ENCODE assay signal across 8 cellular contexts in the genomic region with DNA sequence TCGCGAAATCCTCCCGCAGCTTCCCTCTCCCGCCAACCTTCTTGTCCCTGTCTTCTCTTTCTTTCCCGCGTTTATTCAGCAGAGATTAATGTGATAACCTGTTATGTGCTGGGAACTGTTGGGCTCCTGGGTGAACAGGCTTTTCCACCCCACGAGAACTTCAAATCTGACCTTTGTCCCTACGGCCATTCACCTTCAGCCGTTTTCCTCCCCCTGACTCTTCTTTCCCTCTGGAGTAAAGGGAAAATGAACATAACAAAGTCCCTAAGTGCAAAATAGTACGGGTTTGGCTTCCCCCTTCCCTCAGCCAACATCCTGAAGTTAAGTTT. TPM values are rescaled to one million over a fixed set of nuclear protein-coding genes. Genes with fewer than 3 reads are reported as not detected.
DNase-seq lines count a peak whose midpoint lies in the region; ATAC-seq and TF ChIP-seq lines count a peak whose summit lies in the region.

No MANE protein-coding gene starts in this region.

- H3K27ac Mint-ChIP-seq in CD8-positive, alpha-beta memory T cell = peak overlapping the region; percentile 74 to 97 (median 92)
- H3K27ac Mint-ChIP-seq in activated CD8-positive, alpha-beta T cell treated with anti-CD3 and anti-CD28 coated beads for 36 hours = peak overlapping the region; percentile 89

- H3K9me3 ChIP-seq in CD8-positive, alpha-beta memory T cell (ENCODE audit: low read length) = no peaks in the 10 kb centered on the region
- H3K9me3 ChIP-seq in HAP-1 (no peaks in the 10 kb centered on the region), right cardiac atrium (ENCODE audit: control insufficient read depth, low read length) (no peaks in the 10 kb centered on the region), skeletal muscle tissue (ENCODE audit: control insufficient read depth in 3 of 3, low read length in 3 of 3) (no peaks in the 10 kb centered on the region)

- 2% methylated on average over 10 of the region's 10 CpGs for WGBS in right cardiac atrium

- peak; percentile 4 for TF ChIP-seq CTCF in activated CD8-positive, alpha-beta T cell treated with anti-CD3 and anti-CD28 coated beads for 36 hours (IDR thresholded peaks at IDR 0.05)
- TF ChIP-seq CTCF in GM20000 (IDR thresholded peaks at IDR 0.05; ENCODE audit: extremely low read depth, missing control alignments) = no peak

- in situ Hi-C loops in HAP-1 (cut with MboI; ENCODE audit: low sequenced_read_pairs) = no loop called here

- peak overlapping the region; percentile 84 to 92 (median 86) for H3K4me3 Mint-ChIP-seq in CD8-positive, alpha-beta memory T cell
- peak overlapping the region; percentile 80 for H3K4me3 Mint-ChIP-seq in activated CD8-positive, alpha-beta T cell treated with anti-CD3 and anti-CD28 coated beads for 36 hours

- POLR2A ChIA-PET in CD8-positive, alpha-beta memory T cell (lab: Charles Lee) = interaction anchor here (0.9 to 1.5 kb wide), 3 partner anchors 12 to 66 kb away, joined by 3 to 8 read pairs (median 5); no protein-coding TSS in a partner anchor
- POLR2A ChIA-PET in activated CD8-positive, alpha-beta T cell treated with anti-CD3 and anti-CD28 coated beads for 36 hours (lab: Charles Lee) = interaction anchor here (1.0 to 1.5 kb wide), 10 partner anchors 9 to 303 kb away, joined by 3 to 8 read pairs (median 4); partner anchors contain the start of gene KPNA2

- peaks cover 0 to 6% (median 0%) of the 10 kb centered on the region in 5 donors for H3K9me3 Mint-ChIP-seq in CD8-positive, alpha-beta memory T cell
- no peaks in the 10 kb centered on the region for H3K9me3 Mint-ChIP-seq in activated CD8-positive, alpha-beta T cell treated with anti-CD3 and anti-CD28 coated beads for 36 hours

- no peaks in the 10 kb centered on the region for H3K36me3 ChIP-seq in CD8-positive, alpha-beta memory T cell (ENCODE audit: insufficient read depth, low read length)
- H3K36me3 ChIP-seq in HAP-1 (replicated peaks) (no peaks in the 10 kb centered on the region), skeletal muscle tissue (ENCODE audit: control insufficient read depth in 3 of 3, insufficient read depth in 3 of 3, low read length in 3 of 3) (no peaks in the 10 kb centered on the region)

- H3K9ac ChIP-seq in skeletal muscle tissue (ENCODE audit: low read depth in 1 of 3, low read length in 3 of 3) = peak overlapping the region; percentile 81 to 90 (median 85)

- peak overlapping the region; percentile 57 for H3K27ac ChIP-seq in CD8-positive, alpha-beta memory T cell (ENCODE audit: low read depth, low read length)
- H3K27ac ChIP-seq in right cardiac atrium (ENCODE audit: low read length) = peak overlapping the region; percentile 65
- peak overlapping the region; percentile 83 for H3K27ac ChIP-seq in skeletal muscle tissue (ENCODE audit: low read depth, low read length)

- peak overlapping the region; percentile 61 for H3K4me3 ChIP-seq in CD8-positive, alpha-beta memory T cell (ENCODE audit: low read length)
- H3K4me3 ChIP-seq in HAP-1 (peak overlapping the region; percentile 34), right cardiac atrium (ENCODE audit: low read length) (peak overlapping the region; percentile 57), skeletal muscle tissue (ENCODE audit: low read length in 3 of 3) (peak overlapping the region; percentile 68 to 91 (median 82))

- no peak for DNase-seq in CD8-positive, alpha-beta memory T cell
- DNase-seq in HAP-1 (ENCODE audit: low spot score in 2 of 2) (no peak), right cardiac atrium (no peak), GM20000 (ENCODE audit: low spot score) (no peak), OCI-M2 (lab: John Stamatoyannopoulos, UW; ENCODE audit: unreplicated experiment) (no peak), AG20443 (ENCODE audit: low spot score) (no peak)
- DNase-seq in activated CD8-positive, alpha-beta T cell treated with anti-CD3 and anti-CD28 coated beads for 36 hours = no peak

- H3K27me3 ChIP-seq in CD8-positive, alpha-beta memory T cell (ENCODE audit: insufficient read depth, low read length, poor library complexity, severe bottlenecking) = no peaks in the 10 kb centered on the region
- H3K27me3 ChIP-seq in HAP-1 (ENCODE audit: low read depth) = no peaks in the 10 kb centered on the region
- no peaks in the 10 kb centered on the region for H3K27me3 ChIP-seq in right cardiac atrium (ENCODE audit: control insufficient read depth, insufficient read depth)
- no peaks in the 10 kb centered on the region for H3K27me3 ChIP-seq in skeletal muscle tissue (ENCODE audit: control insufficient read depth in 3 of 3, insufficient read depth in 3 of 3, low read length in 3 of 3)

- peaks cover 9% of the 10 kb centered on the region for H3K4me1 ChIP-seq in CD8-positive, alpha-beta memory T cell (ENCODE audit: insufficient read depth, low read length)
- H3K4me1 ChIP-seq in HAP-1 (peaks cover 13% of the 10 kb centered on the region), right cardiac atrium (ENCODE audit: control insufficient read depth, insufficient read depth, low read length) (no peaks in the 10 kb centered on the region), skeletal muscle tissue (ENCODE audit: control insufficient read depth in 3 of 3, insufficient read depth in 3 of 3, low read length in 3 of 3) (peaks cover 4 to 7% (median 4%) of the 10 kb centered on the region in 3 donors)

- H3K27me3 Mint-ChIP-seq in CD8-positive, alpha-beta memory T cell = peaks cover 0 to 7% of the 10 kb centered on the region in 2 donors
- no peaks in the 10 kb centered on the region for H3K27me3 Mint-ChIP-seq in activated CD8-positive, alpha-beta T cell treated with anti-CD3 and anti-CD28 coated beads for 36 hours

- H3K4me1 Mint-ChIP-seq in CD8-positive, alpha-beta memory T cell = peaks cover 15 to 24% (median 21%) of the 10 kb centered on the region in 3 donors
- H3K4me1 Mint-ChIP-seq in activated CD8-positive, alpha-beta T cell treated with anti-CD3 and anti-CD28 coated beads for 36 hours (ENCODE audit: low read depth) = peaks cover 11% of the 10 kb centered on the region

- intact Hi-C loops in activated CD8-positive, alpha-beta T cell treated with anti-CD3 and anti-CD28 coated beads for 36 hours (cut with micrococcal nuclease) = no loop called here
- intact Hi-C loops in right cardiac atrium (cut with DNase I) = no loop called here

- no peak for ATAC-seq in activated CD8-positive, alpha-beta T cell treated with anti-CD3 and anti-CD28 coated beads for 36 hours
- ATAC-seq in right cardiac atrium = no peak

- CTCF ChIA-PET in CD8-positive, alpha-beta memory T cell (lab: Charles Lee) = interaction anchor here (0.7 to 1.8 kb wide), 6 partner anchors 10 to 363 kb away, joined by 3 to 14 read pairs (median 6); partner anchors contain the start of genes C17orf58 and KPNA2
- CTCF ChIA-PET in activated CD8-positive, alpha-beta T cell treated with anti-CD3 and anti-CD28 coated beads for 36 hours (lab: Charles Lee) = interaction anchor here (1.0 to 1.7 kb wide), 5 partner anchors 8 to 182 kb away, joined by 3 to 6 read pairs (median 4); no protein-coding TSS in a partner anchor

- H3K36me3 Mint-ChIP-seq in CD8-positive, alpha-beta memory T cell = peaks cover 0 to 8% (median 0%) of the 10 kb centered on the region in 3 donors
- H3K36me3 Mint-ChIP-seq in activated CD8-positive, alpha-beta T cell treated with anti-CD3 and anti-CD28 coated beads for 36 hours (ENCODE audit: low read depth) = peaks cover 2% of the 10 kb centered on the region

RNA-seq across cellular contexts. Expression of gene KPNA2, which starts 15.1 kb away (rescaled TPM):
- total RNA-seq in CD8-positive, alpha-beta memory T cell = 100 to 1,000 TPM; 213 to 223 TPM
- 24.3 TPM for polyA plus RNA-seq in CD8-positive, alpha-beta memory T cell
- total RNA-seq in activated CD8-positive, alpha-beta T cell treated with anti-CD3 and anti-CD28 coated beads for 36 hours = 100 to 1,000 TPM; 165 to 180 TPM
- total RNA-seq in right cardiac atrium (10 to 100 TPM; 16.7 to 29.5 (median 22.6) TPM), skeletal muscle tissue (31.3 TPM)
- polyA plus RNA-seq in right cardiac atrium = 16.5 TPM

RNA-seq across cellular contexts. Expression of gene C17orf58, which starts 24.1 kb away (rescaled TPM):
- 10 to 100 TPM; 45.7 to 45.8 TPM for total RNA-seq in CD8-positive, alpha-beta memory T cell
- 2.2 TPM for polyA plus RNA-seq in CD8-positive, alpha-beta memory T cell
- 10 to 100 TPM; 21.0 to 21.7 TPM for total RNA-seq in activated CD8-positive, alpha-beta T cell treated with anti-CD3 and anti-CD28 coated beads for 36 hours
- total RNA-seq in right cardiac atrium = 1 to 10 TPM; 5.9 to 7.4 (median 6.9) TPM
- polyA plus RNA-seq in right cardiac atrium = 12.0 TPM
- 12.0 TPM for total RNA-seq in skeletal muscle tissue
